Comparison of ENCODE assay signal across 10 cellular contexts in genomic region chr1:167791281-167792209, GRCh38.
DNase-seq lines count a peak whose midpoint lies in the region; ATAC-seq and TF ChIP-seq lines count a peak whose summit lies in the region.
"Had no signal": no experiment of that assay in that cellular context is flagged by ENCODE, and none has a peak within 500 bp of the region (broad histone marks: within the 10 kb centered on the region; RNA-seq: fewer than 3 reads in every experiment).

No MANE protein-coding gene starts in this region.

- H3K9me3 ChIP-seq in psoas muscle = no peaks in the 10 kb centered on the region

- H3K36me3 Mint-ChIP-seq in CD14-positive monocyte = peaks cover 34 to 50% of the 10 kb centered on the region in 2 donors

- peaks cover 6% of the 10 kb centered on the region for H3K4me1 ChIP-seq in psoas muscle

- DNase-seq in CD14-positive monocyte (ENCODE audit: low spot score) = peak; percentile 59
- DNase-seq in NCI-H69 (lab: John Stamatoyannopoulos, UW) = peak; percentile 15
- DNase-seq in fibroblast of pulmonary artery (ENCODE audit: low read depth) = peak; percentile 95
- DNase-seq in psoas muscle = peak; percentile 38 to 43
- DNase-seq in RKO (ENCODE audit: low spot score) = no peak
- DNase-seq in NCI-H526 treated with DMSO at 0.1 percent for 48 hours (lab: John Stamatoyannopoulos, UW) = no peak
- no peak for DNase-seq in SHP77 treated with DMSO at 0.1 percent for 48 hours (lab: John Stamatoyannopoulos, UW)
- DNase-seq: central memory CD4-positive, alpha-beta T cell; GDM1 had no signal

- H3K4me3 ChIP-seq in fibroblast of pulmonary artery (replicated peaks; ENCODE audit: low read depth, low read length) = no peak overlapping the region
- no peak overlapping the region for H3K4me3 ChIP-seq in psoas muscle

- peaks cover 0 to 3% (median 0%) of the 10 kb centered on the region in 7 donors for H3K9me3 Mint-ChIP-seq in CD14-positive monocyte

- H3K27ac Mint-ChIP-seq in CD14-positive monocyte = peak overlapping the region; percentile 43 to 88 (median 82)

- peak; percentile 16 to 70 (median 53) for ATAC-seq in psoas muscle
- ATAC-seq in GM19395 (IDR thresholded peaks at IDR 0.05; ENCODE audit: unreplicated experiment) = no peak

- H3K27me3 Mint-ChIP-seq in CD14-positive monocyte (ENCODE audit: low read depth in 3 of 3) = no peaks in the 10 kb centered on the region

- TF ChIP-seq CTCF in CD14-positive monocyte (IDR thresholded peaks at IDR 0.05) (no peak), fibroblast of pulmonary artery (IDR thresholded peaks at IDR 0.05; ENCODE audit: low read length, missing control alignments) (no peak), psoas muscle (IDR thresholded peaks at IDR 0.05) (no peak)

- H3K4me3 Mint-ChIP-seq in CD14-positive monocyte = no peak overlapping the region

- intact Hi-C loops in CD14-positive monocyte (cut with micrococcal nuclease) (no loop called here), psoas muscle (cut with DNase I) (no loop called here)

- peaks cover 18% of the 10 kb centered on the region for H3K4me1 Mint-ChIP-seq in CD14-positive monocyte

- 43 to 47% (median 46%) methylated on average over 6 of the region's 6 CpGs for WGBS in psoas muscle, 3 donors

- H3K27ac ChIP-seq in psoas muscle = no peak overlapping the region

- H3K36me3 ChIP-seq in psoas muscle (ENCODE audit: insufficient read depth in 1 of 2, low read depth in 1 of 2) = peaks cover 2 to 32% of the 10 kb centered on the region in 2 donors

- H3K27me3 ChIP-seq in psoas muscle (ENCODE audit: insufficient read depth in 3 of 3, low read length in 2 of 3) = no peaks in the 10 kb centered on the region

Comparison
In these comparisons a context has a peak if more than half of its experiments do, and no peak if none do; other contexts are left out.
1. DNase-seq: peak in CD14-positive monocyte (single experiment), NCI-H69 (single experiment), fibroblast of pulmonary artery (single experiment) and psoas muscle (2 of 2); none in RKO (single experiment), NCI-H526 treated with DMSO at 0.1 percent for 48 hours (single experiment) and SHP77 treated with DMSO at 0.1 percent for 48 hours (single experiment).